In genomic region chr17:76480676-76481075, GRCh38 we compare ENCODE assay signal across 8 cellular contexts.
DNase-seq lines count a peak whose midpoint lies in the region; ATAC-seq and TF ChIP-seq lines count a peak whose summit lies in the region.

No MANE protein-coding gene starts in this region.

- ATAC-seq in stimulated activated effector memory CD8-positive, alpha-beta T cell treated with anti-CD3 and anti-CD28 coated beads, Interleukin-12 subunit alpha, Interleukin-12 subunit beta, amount 100 ng/mL, for 72 hours = no peak

- peak overlapping the region; percentile 80 for H3K27ac ChIP-seq in caudate nucleus (ENCODE audit: low read depth, low read length)

- H3K36me3 Mint-ChIP-seq in stimulated activated effector memory CD8-positive, alpha-beta T cell treated with anti-CD3 and anti-CD28 coated beads, Interleukin-12 subunit alpha, Interleukin-12 subunit beta, amount 100 ng/mL, for 72 hours = peaks cover 100% of the 10 kb centered on the region

- H3K27ac Mint-ChIP-seq in stimulated activated effector memory CD8-positive, alpha-beta T cell treated with anti-CD3 and anti-CD28 coated beads, Interleukin-12 subunit alpha, Interleukin-12 subunit beta, amount 100 ng/mL, for 72 hours = peak overlapping the region; percentile 63

- peak; percentile 64 for DNase-seq in GM20000 (ENCODE audit: low spot score)
- peak; percentile 92 to 97 for DNase-seq in Kasumi-1 (lab: John Stamatoyannopoulos, UW)
- DNase-seq in caudate nucleus (lab: John Stamatoyannopoulos, UW) = peak in 17 of 61 donors; percentile 8 to 68 (median 40)
- no peak for DNase-seq in stimulated activated effector memory CD8-positive, alpha-beta T cell treated with anti-CD3 and anti-CD28 coated beads, Interleukin-12 subunit alpha, Interleukin-12 subunit beta, amount 100 ng/mL, for 72 hours (ENCODE audit: low spot score in 2 of 2)
- no peak for DNase-seq in EL
- no peak for DNase-seq in NCI-H1105 (lab: John Stamatoyannopoulos, UW)
- DNase-seq in NCI-H69 (lab: John Stamatoyannopoulos, UW) = no peak
- no peak for DNase-seq in GOT3 (lab: John Stamatoyannopoulos, UW)

- peak overlapping the region; percentile 13 for H3K4me3 Mint-ChIP-seq in stimulated activated effector memory CD8-positive, alpha-beta T cell treated with anti-CD3 and anti-CD28 coated beads, Interleukin-12 subunit alpha, Interleukin-12 subunit beta, amount 100 ng/mL, for 72 hours

- H3K4me1 Mint-ChIP-seq in stimulated activated effector memory CD8-positive, alpha-beta T cell treated with anti-CD3 and anti-CD28 coated beads, Interleukin-12 subunit alpha, Interleukin-12 subunit beta, amount 100 ng/mL, for 72 hours = peaks cover 23% of the 10 kb centered on the region

- H3K9me3 Mint-ChIP-seq in stimulated activated effector memory CD8-positive, alpha-beta T cell treated with anti-CD3 and anti-CD28 coated beads, Interleukin-12 subunit alpha, Interleukin-12 subunit beta, amount 100 ng/mL, for 72 hours = no peaks in the 10 kb centered on the region

- TF ChIP-seq CTCF in GM20000 (IDR thresholded peaks at IDR 0.05; ENCODE audit: extremely low read depth, missing control alignments) = no peak

Comparison
In these comparisons a context has a peak if more than half of its experiments do, and no peak if none do; other contexts are left out.
1. DNase-seq: peak in GM20000 (single experiment) and Kasumi-1 (2 of 2); none in stimulated activated effector memory CD8-positive, alpha-beta T cell treated with anti-CD3 and anti-CD28 coated beads, Interleukin-12 subunit alpha, Interleukin-12 subunit beta, amount 100 ng/mL, for 72 hours (0 of 2), EL (single experiment), NCI-H1105 (single experiment), NCI-H69 (single experiment) and GOT3 (single experiment).